ENCODE assay signal across 8 cellular contexts in genomic region chr16:80804061-80804450, GRCh38. TPM values are rescaled to one million over a fixed set of nuclear protein-coding genes. Genes with fewer than 3 reads are reported as not detected.
DNase-seq lines count a peak whose midpoint lies in the region; ATAC-seq and TF ChIP-seq lines count a peak whose summit lies in the region.

No MANE protein-coding gene starts in this region.

- H3K9me3 Mint-ChIP-seq in activated CD4-positive, alpha-beta T cell treated with anti-CD3 and anti-CD28 coated beads, Interleukin-2, amount 10 ng/mL, durations not matched to agents 7 days and 5 days, result peaks cover 6% of the 10 kb centered on the region
- peaks cover 9% of the 10 kb centered on the region for H3K9me3 Mint-ChIP-seq in mesothelial cell of epicardium
- no peaks in the 10 kb centered on the region for H3K9me3 Mint-ChIP-seq in stimulated activated effector memory CD8-positive, alpha-beta T cell treated with anti-CD3 and anti-CD28 coated beads, Interleukin-12 subunit alpha, Interleukin-12 subunit beta, amount 100 ng/mL, for 72 hours

- H3K27me3 Mint-ChIP-seq in activated CD4-positive, alpha-beta T cell treated with anti-CD3 and anti-CD28 coated beads, Interleukin-2, amount 10 ng/mL, durations not matched to agents 7 days and 5 days, result no peaks in the 10 kb centered on the region
- peaks cover 45% of the 10 kb centered on the region for H3K27me3 Mint-ChIP-seq in mesothelial cell of epicardium (ENCODE audit: low read depth)

- H3K27ac ChIP-seq in BLaER1 treated with 17β-estradiol and CSF1 and Interleukin-3, amounts not matched to agents 10 nM and 100 nM, result peak overlapping the region; percentile 70 to 90 (median 84)
- H3K27ac ChIP-seq in HUES48 (ENCODE audit: low read depth, low read length) (no peak overlapping the region), ectodermal cell (ENCODE audit: insufficient read depth, low read depth, low read length, poor library complexity, severe bottlenecking) (no peak overlapping the region)

- no peak for TF ChIP-seq CTCF in mesothelial cell of epicardium (IDR thresholded peaks at IDR 0.05; ENCODE audit: unreplicated experiment)

- H3K9me3 ChIP-seq in BLaER1 treated with 17β-estradiol and CSF1 and Interleukin-3, amounts not matched to agents 10 nM and 100 nM (replicated peaks in 1 of 11), result peaks cover 0 to 26% (median 10%) of the 10 kb centered on the region in 11 experiments; a peak in 16 of 22 replicates
- H3K9me3 ChIP-seq in HUES48 (ENCODE audit: control insufficient read depth, insufficient read depth, low read length) (no peaks in the 10 kb centered on the region), ectodermal cell (ENCODE audit: control insufficient read depth, low read length) (no peaks in the 10 kb centered on the region)

- H3K9ac ChIP-seq in BLaER1 treated with 17β-estradiol and CSF1 and Interleukin-3, amounts not matched to agents 10 nM and 100 nM, result peak overlapping the region; percentile 80 to 89 (median 88)
- no peak overlapping the region for H3K9ac ChIP-seq in HUES48 (ENCODE audit: low read depth, low read length)

- ATAC-seq in GM19397 (IDR thresholded peaks at IDR 0.05; ENCODE audit: unreplicated experiment), result peak; percentile 40
- ATAC-seq in stimulated activated effector memory CD8-positive, alpha-beta T cell treated with anti-CD3 and anti-CD28 coated beads, Interleukin-12 subunit alpha, Interleukin-12 subunit beta, amount 100 ng/mL, for 72 hours, result peak; percentile 56

- peaks cover 40 to 72% (median 48%) of the 10 kb centered on the region in 10 experiments for H3K4me1 ChIP-seq in BLaER1 treated with 17β-estradiol and CSF1 and Interleukin-3, amounts not matched to agents 10 nM and 100 nM
- H3K4me1 ChIP-seq in HUES48 (ENCODE audit: control insufficient read depth, insufficient read depth, low read length), result no peaks in the 10 kb centered on the region
- H3K4me1 ChIP-seq in ectodermal cell (ENCODE audit: control insufficient read depth, insufficient read depth, low read length), result no peaks in the 10 kb centered on the region

- peaks cover 40% of the 10 kb centered on the region for H3K4me1 Mint-ChIP-seq in activated CD4-positive, alpha-beta T cell treated with anti-CD3 and anti-CD28 coated beads, Interleukin-2, amount 10 ng/mL, durations not matched to agents 7 days and 5 days
- H3K4me1 Mint-ChIP-seq in mesothelial cell of epicardium, result no peaks in the 10 kb centered on the region
- peaks cover 35% of the 10 kb centered on the region for H3K4me1 Mint-ChIP-seq in stimulated activated effector memory CD8-positive, alpha-beta T cell treated with anti-CD3 and anti-CD28 coated beads, Interleukin-12 subunit alpha, Interleukin-12 subunit beta, amount 100 ng/mL, for 72 hours

- peak overlapping the region; percentile 90 for H3K4me3 Mint-ChIP-seq in activated CD4-positive, alpha-beta T cell treated with anti-CD3 and anti-CD28 coated beads, Interleukin-2, amount 10 ng/mL, durations not matched to agents 7 days and 5 days
- peak overlapping the region; percentile 88 for H3K4me3 Mint-ChIP-seq in mesothelial cell of epicardium
- H3K4me3 Mint-ChIP-seq in stimulated activated effector memory CD8-positive, alpha-beta T cell treated with anti-CD3 and anti-CD28 coated beads, Interleukin-12 subunit alpha, Interleukin-12 subunit beta, amount 100 ng/mL, for 72 hours, result peak overlapping the region; percentile 80

- POLR2A ChIA-PET in activated CD4-positive, alpha-beta T cell treated with anti-CD3 and anti-CD28 coated beads, Interleukin-2, amount 10 ng/mL, durations not matched to agents 7 days and 5 days (lab: Charles Lee), result no interaction called here

- peak overlapping the region in 10 of 11 experiments; percentile 12 to 96 (median 88); a peak in 18 of 22 replicates for H3K4me2 ChIP-seq in BLaER1 treated with 17β-estradiol and CSF1 and Interleukin-3, amounts not matched to agents 10 nM and 100 nM

- H3K36me3 ChIP-seq in BLaER1 treated with 17β-estradiol and CSF1 and Interleukin-3, amounts not matched to agents 10 nM and 100 nM, result peaks cover 0 to 11% (median 0%) of the 10 kb centered on the region in 11 experiments; a peak in 3 of 22 replicates
- H3K36me3 ChIP-seq in HUES48 (ENCODE audit: control insufficient read depth, insufficient read depth, low read length) (no peaks in the 10 kb centered on the region), ectodermal cell (ENCODE audit: control insufficient read depth, insufficient read depth, low read length) (no peaks in the 10 kb centered on the region)

- 0 to 1% methylated on average over 62 of the region's 62 CpGs for WGBS in ectodermal cell, 2 experiments

- CTCF ChIA-PET in activated CD4-positive, alpha-beta T cell treated with anti-CD3 and anti-CD28 coated beads, Interleukin-2, amount 10 ng/mL, durations not matched to agents 7 days and 5 days (lab: Charles Lee), result interaction anchor here (1.1 kb wide), 1 partner anchor 213 kb away, joined by 3 read pairs; no protein-coding TSS in a partner anchor

- H3K27ac Mint-ChIP-seq in activated CD4-positive, alpha-beta T cell treated with anti-CD3 and anti-CD28 coated beads, Interleukin-2, amount 10 ng/mL, durations not matched to agents 7 days and 5 days, result peak overlapping the region; percentile 97
- H3K27ac Mint-ChIP-seq in mesothelial cell of epicardium, result no peak overlapping the region
- H3K27ac Mint-ChIP-seq in stimulated activated effector memory CD8-positive, alpha-beta T cell treated with anti-CD3 and anti-CD28 coated beads, Interleukin-12 subunit alpha, Interleukin-12 subunit beta, amount 100 ng/mL, for 72 hours, result peak overlapping the region; percentile 65

- peaks cover 0 to 38% (median 13%) of the 10 kb centered on the region in 11 experiments; a peak in 11 of 22 replicates for H4K20me1 ChIP-seq in BLaER1 treated with 17β-estradiol and CSF1 and Interleukin-3, amounts not matched to agents 10 nM and 100 nM

- H3K4me3 ChIP-seq in BLaER1 treated with 17β-estradiol and CSF1 and Interleukin-3, amounts not matched to agents 10 nM and 100 nM, result peak overlapping the region; percentile 74 to 87 (median 82)
- H3K4me3 ChIP-seq in HUES48 (ENCODE audit: low read depth, low read length) (peak overlapping the region; percentile 79), ectodermal cell (ENCODE audit: insufficient read depth, low read depth, low read length) (peak overlapping the region; percentile 54)

- H3K36me3 Mint-ChIP-seq in activated CD4-positive, alpha-beta T cell treated with anti-CD3 and anti-CD28 coated beads, Interleukin-2, amount 10 ng/mL, durations not matched to agents 7 days and 5 days (ENCODE audit: low read depth), result peaks cover 11% of the 10 kb centered on the region
- H3K36me3 Mint-ChIP-seq in mesothelial cell of epicardium, result no peaks in the 10 kb centered on the region
- peaks cover 4% of the 10 kb centered on the region for H3K36me3 Mint-ChIP-seq in stimulated activated effector memory CD8-positive, alpha-beta T cell treated with anti-CD3 and anti-CD28 coated beads, Interleukin-12 subunit alpha, Interleukin-12 subunit beta, amount 100 ng/mL, for 72 hours

- no peaks in the 10 kb centered on the region for H3K27me3 ChIP-seq in BLaER1 treated with 17β-estradiol and CSF1 and Interleukin-3, amounts not matched to agents 10 nM and 100 nM
- peaks cover 22% of the 10 kb centered on the region for H3K27me3 ChIP-seq in HUES48 (ENCODE audit: control insufficient read depth, insufficient read depth, low read length)
- H3K27me3 ChIP-seq in ectodermal cell (ENCODE audit: control insufficient read depth, insufficient read depth, low read length, poor library complexity, severe bottlenecking), result peaks cover 47% of the 10 kb centered on the region

- peak; percentile 61 for DNase-seq in activated CD4-positive, alpha-beta T cell treated with anti-CD3 and anti-CD28 coated beads, Interleukin-2, amount 10 ng/mL, durations not matched to agents 7 days and 5 days
- DNase-seq in mesothelial cell of epicardium (ENCODE audit: low spot score in 2 of 2, unreplicated experiment in 2 of 2) (peak; percentile 24 to 63), NCI-H526 treated with DMSO at 0.1 percent for 48 hours (lab: John Stamatoyannopoulos, UW) (no peak)
- DNase-seq in stimulated activated effector memory CD8-positive, alpha-beta T cell treated with anti-CD3 and anti-CD28 coated beads, Interleukin-12 subunit alpha, Interleukin-12 subunit beta, amount 100 ng/mL, for 72 hours (ENCODE audit: low spot score in 2 of 2), result peak; percentile 26 to 83

RNA-seq across cellular contexts. Expression of gene CDYL2, which starts 0.3 kb away (rescaled TPM):
- total RNA-seq in activated CD4-positive, alpha-beta T cell treated with anti-CD3 and anti-CD28 coated beads, Interleukin-2, amount 10 ng/mL, durations not matched to agents 7 days and 5 days, result 10 to 100 TPM; 40.7 to 49.0 TPM
- 3.0 TPM for polyA plus RNA-seq in ectodermal cell (2013, experiment 1 of 4)
- 5.2 TPM for polyA plus RNA-seq in ectodermal cell (2013, experiment 2 of 4)
- 2.6 TPM for polyA plus RNA-seq in ectodermal cell (2013, experiment 3 of 4)
- 2.9 TPM for polyA plus RNA-seq in ectodermal cell (2013, experiment 4 of 4)
- total RNA-seq in mesothelial cell of epicardium, result 3.0 to 4.6 TPM (median 3.2 TPM) in 3 replicates

Comparison
In these comparisons a context has a peak if more than half of its experiments do, and no peak if none do; other contexts are left out.
1. H3K27ac ChIP-seq: peak in BLaER1 treated with 17β-estradiol and CSF1 and Interleukin-3, amounts not matched to agents 10 nM and 100 nM (11 of 11); none in HUES48 (single experiment) and ectodermal cell (single experiment).
2. Peak in every context shown above with its lines, with median percentiles within 50 percentile points of each other: H3K4me3 ChIP-seq and H3K4me3 Mint-ChIP-seq.